Comparison of ENCODE assay signal across 21 cellular contexts in genomic region chr7:47143344-47143743, GRCh38.
DNase-seq lines count a peak whose midpoint lies in the region; ATAC-seq, FAIRE-seq and TF ChIP-seq lines count a peak whose summit lies in the region.
"Had no signal": no experiment of that assay in that cellular context is flagged by ENCODE, and none has a peak within 500 bp of the region (broad histone marks: within the 10 kb centered on the region; RNA-seq: fewer than 3 reads in every experiment).

No MANE protein-coding gene starts in this region.

- H3K36me3 Mint-ChIP-seq in HFFc6 (ENCODE audit: low read depth), result peaks cover 18% of the 10 kb centered on the region

- H3K27ac Mint-ChIP-seq in HFFc6, result peak overlapping the region; percentile 52; the same call in 1 of the 2 replicates
- H3K27ac Mint-ChIP-seq: H9 had no signal

- H3K27me3 Mint-ChIP-seq in HFFc6 (ENCODE audit: insufficient read depth), result no peaks in the 10 kb centered on the region; the same call in 1 of the 2 replicates

- intact Hi-C loops in kidney (cut with DNase I), result no loop called here

- peaks cover 11% of the 10 kb centered on the region; the same call in 1 of the 2 replicates for H3K9me3 Mint-ChIP-seq in HFFc6
- H3K9me3 Mint-ChIP-seq: H9; stimulated activated naive CD8-positive, alpha-beta T cell treated with anti-CD3 and anti-CD28 coated beads, Interleukin-15, amount 100 ng/mL, for 72 hours had no signal

- no peaks in the 10 kb centered on the region for H3K36me3 ChIP-seq in kidney (ENCODE audit: control insufficient read depth in 1 of 2, insufficient read depth in 2 of 2, low read length in 2 of 2)
- H3K36me3 ChIP-seq: cardiac muscle cell, right atrium auricular region, upper lobe of right lung had no signal

- FAIRE-seq in kidney (lab: Jason Lieb, UNC), result no peak
- FAIRE-seq: G401.6, GM12892 had no signal

- H3K9ac ChIP-seq in kidney (ENCODE audit: low read length in 2 of 2), result no peak overlapping the region

- TF ChIP-seq CTCF in HFFc6 (IDR thresholded peaks at IDR 0.05) (no peak), astrocyte of the cerebellum (IDR thresholded peaks at IDR 0.05; ENCODE audit: low read depth, low read length, missing control alignments) (no peak), kidney (IDR thresholded peaks at IDR 0.05; ENCODE audit: borderline replicate concordance, extremely low read depth, insufficient read depth) (no peak)

- H3K4me3 ChIP-seq in astrocyte of the cerebellum (ENCODE audit: low read depth, low read length) (no peak overlapping the region), kidney (ENCODE audit: low read length in 2 of 2) (no peak overlapping the region)
- H3K4me3 ChIP-seq: cardiac muscle cell, right atrium auricular region, upper lobe of right lung had no signal

- no peak overlapping the region for H3K27ac ChIP-seq in kidney (ENCODE audit: low read depth in 2 of 2, low read length in 2 of 2)
- H3K27ac ChIP-seq: cardiac muscle cell, right atrium auricular region, upper lobe of right lung had no signal

- H3K4me3 Mint-ChIP-seq in HFFc6, result peak overlapping the region; percentile 22; the same call in 1 of the 2 replicates
- H3K4me3 Mint-ChIP-seq: H9; stimulated activated naive CD8-positive, alpha-beta T cell treated with anti-CD3 and anti-CD28 coated beads, Interleukin-15, amount 100 ng/mL, for 72 hours had no signal

- DNase-seq in AG08396 (ENCODE audit: low spot score), result peak; percentile 28
- peak; percentile 50 for DNase-seq in HFFc6
- peak; percentile 55 for DNase-seq in astrocyte of the cerebellum (ENCODE audit: low read depth)
- peak; percentile 39 for DNase-seq in foreskin melanocyte
- no peak for DNase-seq in COR-L47 (lab: John Stamatoyannopoulos, UW)
- no peak for DNase-seq in kidney
- DNase-seq: activated CD4-positive, alpha-beta T cell treated with anti-CD3 and anti-CD28 coated beads, Interleukin-2, amount 50 U/mL, for 48 hours; activated naive CD4-positive, alpha-beta T cell treated with anti-CD3 and anti-CD28 coated beads, Interleukin-2, amount 50 U/mL, for 16 hours; Caco-2; H9; hippocampal formation; Kasumi-1; NCI-H146; stimulated activated naive CD8-positive, alpha-beta T cell treated with anti-CD3 and anti-CD28 coated beads, Interleukin-15, amount 100 ng/mL, for 72 hours; upper lobe of right lung had no signal

- H3K9me3 ChIP-seq in kidney (ENCODE audit: control insufficient read depth in 1 of 2, low read length in 2 of 2), result no peaks in the 10 kb centered on the region
- H3K9me3 ChIP-seq: Caco-2, right atrium auricular region, upper lobe of right lung had no signal

- in situ Hi-C loops in astrocyte of the cerebellum (cut with HindIII; ENCODE audit: low sequenced_read_pairs), result no loop called here

- ATAC-seq in GM21447 (IDR thresholded peaks at IDR 0.05; ENCODE audit: unreplicated experiment) (no peak), HG03095 (IDR thresholded peaks at IDR 0.05; ENCODE audit: unreplicated experiment) (no peak)
- ATAC-seq: stimulated activated naive CD8-positive, alpha-beta T cell treated with anti-CD3 and anti-CD28 coated beads, Interleukin-15, amount 100 ng/mL, for 72 hours had no signal

- H3K4me1 ChIP-seq in kidney (ENCODE audit: control insufficient read depth in 1 of 2, insufficient read depth in 1 of 2, low read depth in 1 of 2, low read length in 2 of 2), result peaks cover 2 to 10% of the 10 kb centered on the region in 2 donors
- H3K4me1 ChIP-seq: Caco-2 had no signal

- H3K4me1 Mint-ChIP-seq in HFFc6 (ENCODE audit: low read depth), result peaks cover 63% of the 10 kb centered on the region
- H3K4me1 Mint-ChIP-seq: H9; stimulated activated naive CD8-positive, alpha-beta T cell treated with anti-CD3 and anti-CD28 coated beads, Interleukin-15, amount 100 ng/mL, for 72 hours had no signal

Comparison
In these comparisons a context has a peak if more than half of its experiments do, and no peak if none do; other contexts are left out.
1. DNase-seq: peak in AG08396 (single experiment), HFFc6 (single experiment), astrocyte of the cerebellum (single experiment) and foreskin melanocyte (single experiment); none in COR-L47 (single experiment) and kidney (single experiment).